ENCODE assay signal across 17 cellular contexts in the genomic region with DNA sequence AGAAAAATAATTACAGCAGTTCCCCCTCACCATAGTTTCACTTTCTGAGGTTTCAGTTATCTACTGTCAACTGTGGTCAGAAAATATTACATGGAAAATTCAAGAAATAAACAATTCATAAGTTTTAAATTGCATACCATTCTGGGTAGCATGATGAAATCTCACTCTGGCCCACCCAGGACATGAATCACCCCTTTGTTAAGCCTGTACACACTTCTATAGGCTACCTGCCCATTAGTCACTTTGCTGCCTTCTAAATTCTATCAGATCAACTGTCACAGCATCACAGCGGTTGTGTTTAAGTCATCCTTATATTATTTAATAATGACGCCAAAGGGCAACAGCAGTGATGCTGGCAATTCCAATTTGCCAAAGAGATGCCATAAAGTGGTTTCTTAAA.
A peak's percentile ranks its signal among the peaks of the same experiment; 100 is the strongest.
DNase-seq lines count a peak whose midpoint lies in the region; ATAC-seq and TF ChIP-seq lines count a peak whose summit lies in the region.
"Had no signal": no experiment of that assay in that cellular context is flagged by ENCODE, and none has a peak within 500 bp of the region (broad histone marks: within the 10 kb centered on the region; RNA-seq: fewer than 3 reads in every experiment).

No MANE protein-coding gene starts in this region.

- no peak for TF ChIP-seq CTCF in IMR-90 (conservative IDR thresholded peaks at IDR 0.05; ENCODE audit: low read depth, low read length)
- TF ChIP-seq CTCF in foreskin keratinocyte (conservative IDR thresholded peaks at IDR 0.05): no peak

- H2AK5ac ChIP-seq in IMR-90 (ENCODE audit: low read depth, low read length): no peak overlapping the region

- CTCF ChIA-PET in IMR-90 (lab: Yijun Ruan, JAX): no interaction called here

- no peaks in the 10 kb centered on the region; a peak in 1 of 4 replicates for H3K79me1 ChIP-seq in IMR-90 (ENCODE audit: low read depth in 1 of 2, low read length in 2 of 2)

- H2BK120ac ChIP-seq in IMR-90 (ENCODE audit: low read depth, low read length): no peak overlapping the region

- WGBS in IMR-90 (ENCODE audit: extremely low coverage in 2 of 2, insufficient read length in 1 of 2), 2 experiments: no CpG with 5 or more reads among the region's 2 CpGs

- no peaks in the 10 kb centered on the region for H3K27me3 Mint-ChIP-seq in activated naive CD8-positive, alpha-beta T cell
- H3K27me3 Mint-ChIP-seq: dendritic cell treated with granulocyte-macrophage colony-stimulating factor and Interleukin-4, amounts not matched to agents 40 ng/mL and 50 ng/mL, for 4 days had no signal

- ATAC-seq in IMR-90 (ENCODE audit: low read depth): peak; percentile 21; the same call in 1 of the 2 replicates
- ATAC-seq in foreskin keratinocyte: peak; percentile 98
- ATAC-seq: left lobe of liver had no signal

- H3K27me3 ChIP-seq in IMR-90 (ENCODE audit: control insufficient read depth, insufficient read depth, low read length) (no peaks in the 10 kb centered on the region), foreskin keratinocyte (no peaks in the 10 kb centered on the region)

- H3K14ac ChIP-seq in IMR-90 (replicated peaks; ENCODE audit: low read depth, low read length): no peak overlapping the region

- H3K4me2 ChIP-seq in IMR-90 (ENCODE audit: low read depth, low read length): no peak overlapping the region
- H3K4me2 ChIP-seq: smooth muscle cell had no signal

- H3K36me3 ChIP-seq in IMR-90 (ENCODE audit: control insufficient read depth, insufficient read depth, low read length): no peaks in the 10 kb centered on the region

- no peak overlapping the region for H4K5ac ChIP-seq in IMR-90 (ENCODE audit: low read depth, low read length)

- dilution Hi-C loops in IMR-90 (cut with HindIII; ENCODE audit: low sequenced_read_pairs, unreplicated experiment): no loop called here

- H3K4me3 ChIP-seq in IMR-90 (ENCODE audit: insufficient read depth, low read depth, low read length): no peak overlapping the region
- H3K4me3 ChIP-seq: smooth muscle cell had no signal

- H3K9me3 Mint-ChIP-seq in activated naive CD8-positive, alpha-beta T cell (ENCODE audit: low read depth): peaks cover 3% of the 10 kb centered on the region
- H3K9me3 Mint-ChIP-seq: dendritic cell treated with granulocyte-macrophage colony-stimulating factor and Interleukin-4, amounts not matched to agents 40 ng/mL and 50 ng/mL, for 4 days; nephron had no signal

- intact Hi-C loops in IMR-90 (cut with micrococcal nuclease): no loop called here

- no peak overlapping the region for H3K27ac ChIP-seq in IMR-90 (ENCODE audit: insufficient read depth, low read length)
- H3K27ac ChIP-seq in foreskin keratinocyte: peak overlapping the region; percentile 69

- POLR2A ChIA-PET in IMR-90 (lab: Charles Lee; ENCODE audit: unreplicated experiment): no interaction called here

- no peak overlapping the region for H2AFZ ChIP-seq in IMR-90 (replicated peaks; ENCODE audit: low read length, poor library complexity)

- peaks cover 50% of the 10 kb centered on the region for H3K4me1 Mint-ChIP-seq in activated naive CD8-positive, alpha-beta T cell (ENCODE audit: low read depth)
- H3K4me1 Mint-ChIP-seq: nephron had no signal

- no peak overlapping the region for H2AK9ac ChIP-seq in IMR-90 (replicated peaks; ENCODE audit: low read depth, low read length, poor library complexity)

- H4K20me1 ChIP-seq in IMR-90 (ENCODE audit: insufficient read depth, low read length): no peaks in the 10 kb centered on the region

- no peaks in the 10 kb centered on the region for H3K4me1 ChIP-seq in IMR-90 (ENCODE audit: control insufficient read depth, insufficient read depth, low read length)
- peaks cover 6% of the 10 kb centered on the region for H3K4me1 ChIP-seq in foreskin keratinocyte

- H2BK5ac ChIP-seq in IMR-90 (ENCODE audit: low read depth, low read length, poor library complexity, severe bottlenecking): no peak overlapping the region

- H2BK20ac ChIP-seq in IMR-90 (ENCODE audit: low read depth, low read length): no peak overlapping the region

- in situ Hi-C loops in IMR-90 (cut with MboI; ENCODE audit: low sequenced_read_pairs): no loop called here

- no peak overlapping the region for H3K23ac ChIP-seq in IMR-90 (ENCODE audit: low read depth, low read length)

- peak overlapping the region; percentile 33 for H3K4me3 Mint-ChIP-seq in activated naive CD8-positive, alpha-beta T cell
- H3K4me3 Mint-ChIP-seq: dendritic cell treated with granulocyte-macrophage colony-stimulating factor and Interleukin-4, amounts not matched to agents 40 ng/mL and 50 ng/mL, for 4 days; nephron had no signal

- H3K9me3 ChIP-seq in IMR-90 (ENCODE audit: control insufficient read depth, insufficient read depth, low read length): no peaks in the 10 kb centered on the region

- TF ChIP-seq RAD21 in IMR-90 (IDR thresholded peaks at IDR 0.05; ENCODE audit: low read length): no peak

- no peaks in the 10 kb centered on the region for H3K9me1 ChIP-seq in IMR-90 (ENCODE audit: insufficient read depth, low read length)

- TF ChIP-seq POLR2A in IMR-90 (IDR thresholded peaks at IDR 0.05; ENCODE audit: low read depth, low read length): no peak

- H2BK15ac ChIP-seq in IMR-90 (ENCODE audit: low read depth, low read length): no peak overlapping the region

- peak; percentile 30 for DNase-seq in activated CD4-positive, alpha-beta T cell treated with anti-CD3 and anti-CD28 coated beads for 48 hours
- DNase-seq in activated CD4-positive, alpha-beta T cell treated with anti-CD3 and anti-CD28 coated beads, Interleukin-2, amount 50 U/mL, for 1 hour: no peak
- DNase-seq in IMR-90: peak; percentile 55
- DNase-seq in foreskin keratinocyte: peak; percentile 56 to 85
- DNase-seq in inferior parietal cortex (ENCODE audit: extremely low spot score): no peak
- no peak for DNase-seq in DMS79 treated with DMSO at 0.1 percent for 48 hours (lab: John Stamatoyannopoulos, UW)
- DNase-seq in NCI-H128 (lab: John Stamatoyannopoulos, UW; ENCODE audit: unreplicated experiment): no peak
- DNase-seq: activated effector memory CD4-positive, alpha-beta T cell treated with Interleukin-2 at 50 U/mL for 16 hours; head of caudate nucleus; KBM-7; NCI-H2171; Right ventricle myocardium superior had no signal

- no peak overlapping the region for H4K91ac ChIP-seq in IMR-90 (ENCODE audit: insufficient read depth, low read depth, low read length)

- no TSS peak for BruUV-seq in IMR-90 (replicated peaks; lab: Mats Ljungman, UMichigan)

- peak overlapping the region; percentile 81 for H3K27ac Mint-ChIP-seq in activated naive CD8-positive, alpha-beta T cell
- H3K27ac Mint-ChIP-seq: dendritic cell treated with granulocyte-macrophage colony-stimulating factor and Interleukin-4, amounts not matched to agents 40 ng/mL and 50 ng/mL, for 4 days; nephron had no signal

- H3K18ac ChIP-seq in IMR-90 (ENCODE audit: low read depth, low read length): no peak overlapping the region

- no peak overlapping the region for H4K8ac ChIP-seq in IMR-90 (ENCODE audit: low read depth in 2 of 2, low read length in 2 of 2)

- H3K56ac ChIP-seq in IMR-90 (ENCODE audit: extremely low read depth, insufficient read depth, low read length): no peak overlapping the region

- no peak overlapping the region for H3K9ac ChIP-seq in IMR-90 (ENCODE audit: low read depth, low read length)

- H3K4ac ChIP-seq in IMR-90 (ENCODE audit: low read depth, low read length): no peak overlapping the region

- peaks cover 9% of the 10 kb centered on the region for H3K36me3 Mint-ChIP-seq in activated naive CD8-positive, alpha-beta T cell

TF ChIP-seq in IMR-90, 13 proteins besides CTCF, POLR2A, EP300 and RAD21:
- TF ChIP-seq RFX5 (IDR thresholded peaks at IDR 0.05; ENCODE audit: low read depth, low read length) (no peak), CEBPB (IDR thresholded peaks at IDR 0.05; ENCODE audit: low read depth, low read length) (peak; percentile 45; the same call in 1 of the 2 replicates)

Comparison
In these comparisons a context has a peak if more than half of its experiments do, and no peak if none do; other contexts are left out.
1. DNase-seq: peak in activated CD4-positive, alpha-beta T cell treated with anti-CD3 and anti-CD28 coated beads for 48 hours (single experiment), IMR-90 (single experiment) and foreskin keratinocyte (2 of 2); none in activated CD4-positive, alpha-beta T cell treated with anti-CD3 and anti-CD28 coated beads, Interleukin-2, amount 50 U/mL, for 1 hour (single experiment), inferior parietal cortex (single experiment), DMS79 treated with DMSO at 0.1 percent for 48 hours (single experiment) and NCI-H128 (single experiment).